In the genomic region with DNA sequence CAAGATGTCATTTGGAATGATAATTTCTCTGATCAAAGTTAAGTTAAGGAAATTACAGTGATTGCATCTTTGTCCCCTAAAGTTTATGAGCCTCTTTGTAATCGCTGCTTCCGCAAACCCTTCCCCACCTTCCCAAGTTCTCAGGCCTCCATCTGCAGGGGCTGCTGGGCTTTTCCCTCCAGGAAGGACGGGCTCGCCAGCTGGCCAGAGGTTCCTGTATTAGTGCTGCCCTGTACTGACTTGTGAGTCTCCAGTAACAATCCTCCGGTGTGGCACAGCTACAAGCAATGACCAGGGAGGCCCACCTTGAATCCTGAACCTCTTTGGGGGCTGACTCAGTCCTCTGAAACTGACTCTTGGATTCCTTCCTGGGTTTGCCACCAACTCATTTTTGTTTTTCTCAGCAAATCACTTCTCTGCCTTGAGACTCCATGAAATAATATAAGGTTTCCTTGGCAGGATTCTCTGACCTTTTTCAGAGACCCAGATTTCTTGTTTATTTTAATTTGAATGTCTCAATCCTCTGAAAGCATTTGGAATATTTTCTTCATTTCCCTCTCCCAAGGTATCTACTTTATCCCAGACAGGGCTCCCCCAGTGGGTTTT, we compare ENCODE assay signal across 12 cellular contexts.
DNase-seq lines count a peak whose midpoint lies in the region; ATAC-seq and TF ChIP-seq lines count a peak whose summit lies in the region.
"Had no signal": no experiment of that assay in that cellular context is flagged by ENCODE, and none has a peak within 500 bp of the region (broad histone marks: within the 10 kb centered on the region; RNA-seq: fewer than 3 reads in every experiment).

No MANE protein-coding gene starts in this region.

- no peak for ATAC-seq in upper lobe of left lung (ENCODE audit: low FRiP score in 2 of 2)
- no peak for ATAC-seq in GM18511 (IDR thresholded peaks at IDR 0.05; ENCODE audit: unreplicated experiment)
- no peak for ATAC-seq in HG03097 (IDR thresholded peaks at IDR 0.05; ENCODE audit: low FRiP score, unreplicated experiment)
- ATAC-seq: activated CD4-positive, CD25-positive, alpha-beta regulatory T cell treated with anti-CD3 and anti-CD28 coated beads, Interleukin-2, amount 50 U/mL, for 24 hours; activated T-cell treated with anti-CD3 and anti-CD28 coated beads, Interleukin-2, amount 50 U/mL, for 4 hours had no signal

- peak overlapping the region; percentile 11 for H3K27ac ChIP-seq in angular gyrus (ENCODE audit: low read depth, low read length)
- peak overlapping the region; percentile 16 to 76 for H3K27ac ChIP-seq in ovary
- H3K27ac ChIP-seq in upper lobe of left lung = peak overlapping the region in 3 of 4 donors; percentile 25 to 76 (median 64)

- H3K9me3 ChIP-seq in ovary (no peaks in the 10 kb centered on the region), upper lobe of left lung (no peaks in the 10 kb centered on the region)

- H3K4me1 ChIP-seq in ovary (ENCODE audit: insufficient read depth) (peaks cover 51% of the 10 kb centered on the region), upper lobe of left lung (peaks cover 32 to 56% (median 43%) of the 10 kb centered on the region in 4 donors)

- TF ChIP-seq EP300 in ovary (IDR thresholded peaks at IDR 0.05) (no peak), upper lobe of left lung (IDR thresholded peaks at IDR 0.05) (no peak)

- H3K36me3 ChIP-seq in ovary = no peaks in the 10 kb centered on the region
- no peaks in the 10 kb centered on the region for H3K36me3 ChIP-seq in upper lobe of left lung

- no peak overlapping the region for H3K4me3 ChIP-seq in ovary
- no peak overlapping the region for H3K4me3 ChIP-seq in upper lobe of left lung

- intact Hi-C loops in ovary (cut with DNase I) = loop anchor here (10.0 kb wide), 5 partner anchors 151 to 421 kb away; a partner anchor contains a TSS

- 67 to 79% (median 72%) methylated on average over 5 of the region's 5 CpGs for WGBS in ovary, 3 donors
- WGBS in upper lobe of left lung, 2 donors = 81 to 83% methylated on average over 5 of the region's 5 CpGs

- H3K27me3 ChIP-seq in ovary (no peaks in the 10 kb centered on the region), upper lobe of left lung (no peaks in the 10 kb centered on the region)

- TF ChIP-seq CTCF in ovary (IDR thresholded peaks at IDR 0.05) = no peak
- no peak for TF ChIP-seq CTCF in upper lobe of left lung (IDR thresholded peaks at IDR 0.05)

- no peak for TF ChIP-seq POLR2A in ovary (IDR thresholded peaks at IDR 0.05)
- no peak for TF ChIP-seq POLR2A in upper lobe of left lung (IDR thresholded peaks at IDR 0.05)

- DNase-seq in fibroblast of peridontal ligament (ENCODE audit: extremely low read depth) (peak; percentile 82), ovary (peak in 3 of 5 donors; percentile 34 to 58 (median 41)), upper lobe of left lung (no peak), HCEC 1CT (no peak)
- DNase-seq: activated T-cell treated with anti-CD3 and anti-CD28 coated beads, Interleukin-2, amount 50 U/mL, for 4 hours; NCI-H2081; occipital lobe; stimulated activated naive CD4-positive, alpha-beta T cell had no signal

Comparison
In these comparisons a context has a peak if more than half of its experiments do, and no peak if none do; other contexts are left out.
1. H3K27ac ChIP-seq: peak in every context shown above with its lines; median percentile 64 in upper lobe of left lung; 46 in ovary; 11 in angular gyrus.
2. DNase-seq: peak in fibroblast of peridontal ligament (single experiment) and ovary (3 of 5); none in upper lobe of left lung (0 of 2) and HCEC 1CT (single experiment).